In the genomic region with DNA sequence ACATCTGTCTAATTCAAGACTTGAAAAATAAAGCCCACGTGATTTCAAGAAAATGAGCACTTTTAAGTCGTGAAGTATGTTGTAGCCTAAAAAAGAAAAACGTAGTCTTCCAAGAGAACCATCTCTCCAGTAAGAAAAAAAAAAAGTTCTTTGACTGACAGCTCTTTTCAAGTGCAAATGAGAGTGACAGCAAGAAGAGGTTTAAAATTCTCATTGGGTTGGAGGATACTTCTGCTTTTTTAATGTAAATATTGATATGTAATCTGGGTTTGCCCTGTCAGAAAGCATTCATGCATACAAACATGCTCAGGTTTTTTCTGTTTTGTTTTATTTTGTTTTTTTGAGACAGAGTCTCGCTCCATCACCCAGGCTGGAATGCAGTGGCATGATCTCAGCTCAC, we compare ENCODE assay signal across 25 cellular contexts. TPM values are rescaled to one million over a fixed set of nuclear protein-coding genes. Genes with fewer than 3 reads are reported as not detected.
A peak's percentile ranks its signal among the peaks of the same experiment; 100 is the strongest.
DNase-seq lines count a peak whose midpoint lies in the region; ATAC-seq and TF ChIP-seq lines count a peak whose summit lies in the region.
"Had no signal": no experiment of that assay in that cellular context is flagged by ENCODE, and none has a peak within 500 bp of the region (broad histone marks: within the 10 kb centered on the region; RNA-seq: fewer than 3 reads in every experiment).

No MANE protein-coding gene starts in this region.

- DNase-seq in activated naive CD8-positive, alpha-beta T cell treated with anti-CD3 and anti-CD28 coated beads, Interleukin-2, amount 50 U/mL, for 24 hours = no peak
- DNase-seq in activated naive CD8-positive, alpha-beta T cell treated with anti-CD3 and anti-CD28 coated beads for 36 hours = no peak
- DNase-seq in OCI-LY7 (ENCODE audit: low spot score) (peak; percentile 79), Caco-2 (no peak), AG08395 (ENCODE audit: low spot score) (no peak)
- peak; percentile 9 for DNase-seq in stimulated activated naive B cell treated with anti-CD40 and anti-IgM and Interleukin-4, amounts not matched to agents 10 μg/mL and 1 μg/mL and 100 μg/mL, for 72 hours
- no peak for DNase-seq in activated naive CD4-positive, alpha-beta T cell treated with anti-CD3 and anti-CD28 coated beads, Interleukin-2, amount 10 ng/mL, durations not matched to agents 7 days and 5 days
- DNase-seq: activated CD4-positive, alpha-beta T cell treated with anti-CD3 and anti-CD28 coated beads, Interleukin-2, amount 10 ng/mL, durations not matched to agents 24 days and 14 days; activated CD8-positive, alpha-beta memory T cell treated with anti-CD3 and anti-CD28 coated beads, Interleukin-2, amount 10 ng/mL, durations not matched to agents 7 days and 5 days; C1 segment of cervical spinal cord; heart left ventricle; left colon; mesenchymal stem cell; NCI-H187; NCI-H226; NCI-H748 treated with DMSO at 0.1 percent for 48 hours; stimulated activated CD4-positive, alpha-beta T cell treated with anti-CD3 and anti-CD28 coated beads, Interleukin-4, amount 100 ng/mL, for 24 hours; T-helper 1 cell; transverse colon had no signal

- peak overlapping the region; percentile 15 for H3K4me3 ChIP-seq in OCI-LY7 (ENCODE audit: low read depth, low read length, poor library complexity, severe bottlenecking)
- no peak overlapping the region for H3K4me3 ChIP-seq in Caco-2 (ENCODE audit: low read depth, low read length)
- H3K4me3 ChIP-seq: HAP-1, heart left ventricle, right atrium auricular region, transverse colon had no signal

- H3K36me3 ChIP-seq in OCI-LY7 (ENCODE audit: insufficient read depth, low read length) (no peaks in the 10 kb centered on the region), Caco-2 (ENCODE audit: control insufficient read depth, insufficient read depth, low read length) (no peaks in the 10 kb centered on the region)
- H3K36me3 ChIP-seq: HAP-1, heart left ventricle, right atrium auricular region, transverse colon had no signal

- no peak overlapping the region for H3K4me3 Mint-ChIP-seq in activated naive CD8-positive, alpha-beta T cell treated with anti-CD3 and anti-CD28 coated beads, Interleukin-2, amount 50 U/mL, for 24 hours
- no peak overlapping the region for H3K4me3 Mint-ChIP-seq in activated naive CD8-positive, alpha-beta T cell treated with anti-CD3 and anti-CD28 coated beads for 36 hours
- H3K4me3 Mint-ChIP-seq in stimulated activated naive B cell treated with anti-CD40 and anti-IgM and Interleukin-4, amounts not matched to agents 10 μg/mL and 1 μg/mL and 100 μg/mL, for 72 hours = peak overlapping the region; percentile 62 to 68
- no peak overlapping the region for H3K4me3 Mint-ChIP-seq in activated naive CD4-positive, alpha-beta T cell treated with anti-CD3 and anti-CD28 coated beads, Interleukin-2, amount 10 ng/mL, durations not matched to agents 7 days and 5 days
- no peak overlapping the region for H3K4me3 Mint-ChIP-seq in Caco-2 (ENCODE audit: unreplicated experiment)
- H3K4me3 Mint-ChIP-seq: activated CD4-positive, alpha-beta T cell treated with anti-CD3 and anti-CD28 coated beads, Interleukin-2, amount 10 ng/mL, durations not matched to agents 24 days and 14 days; activated CD8-positive, alpha-beta memory T cell treated with anti-CD3 and anti-CD28 coated beads, Interleukin-2, amount 10 ng/mL, durations not matched to agents 7 days and 5 days; activated naive CD4-positive, alpha-beta T cell treated with anti-CD3 and anti-CD28 coated beads, Interleukin-2, amount 50 U/mL, for 24 hours; central memory CD8-positive, alpha-beta T cell had no signal

- POLR2A ChIA-PET in OCI-LY7 (lab: Charles Lee) = interaction anchor here (0.8 to 1.9 kb wide), 3 partner anchors 60 to 130 kb away, joined by 3 to 6 read pairs (median 3); no protein-coding TSS in a partner anchor
- POLR2A ChIA-PET in Caco-2 (lab: Charles Lee) = no interaction called here

- H3K4me1 ChIP-seq in OCI-LY7 (ENCODE audit: insufficient read depth, low read length, poor library complexity, severe bottlenecking) = peaks cover 48% of the 10 kb centered on the region
- no peaks in the 10 kb centered on the region for H3K4me1 ChIP-seq in Caco-2
- H3K4me1 ChIP-seq: right atrium auricular region had no signal

- no peaks in the 10 kb centered on the region for H4K20me1 ChIP-seq in OCI-LY7 (ENCODE audit: insufficient read depth, low read length)

- TF ChIP-seq CTCF in OCI-LY7 (conservative IDR thresholded peaks at IDR 0.05; ENCODE audit: low read length) = no peak
- no peak for TF ChIP-seq CTCF in Caco-2 (IDR thresholded peaks at IDR 0.05; ENCODE audit: insufficient read depth in 1 of 2, low read depth in 1 of 2, low read length in 1 of 2, severe bottlenecking in 1 of 2, unreplicated experiment in 1 of 2)

- no peak for ATAC-seq in activated naive CD8-positive, alpha-beta T cell treated with anti-CD3 and anti-CD28 coated beads, Interleukin-2, amount 50 U/mL, for 24 hours
- peak; percentile 54 for ATAC-seq in GM21737 (IDR thresholded peaks at IDR 0.05; ENCODE audit: unreplicated experiment)
- ATAC-seq in stimulated activated naive B cell treated with anti-CD40 and anti-IgM and Interleukin-4, amounts not matched to agents 10 μg/mL and 1 μg/mL and 100 μg/mL, for 72 hours (replicated peaks) = peak; percentile 83 to 88
- ATAC-seq: activated CD8-positive, alpha-beta memory T cell treated with anti-CD3 and anti-CD28 coated beads, Interleukin-2, amount 10 ng/mL, durations not matched to agents 7 days and 5 days; heart left ventricle; left colon had no signal

- CTCF ChIA-PET in OCI-LY7 (lab: Charles Lee; ENCODE audit: unreplicated experiment) = no interaction called here
- CTCF ChIA-PET in activated naive CD4-positive, alpha-beta T cell treated with anti-CD3 and anti-CD28 coated beads, Interleukin-2, amount 10 ng/mL, durations not matched to agents 7 days and 5 days (lab: Charles Lee) = interaction anchor here (0.7 to 2.6 kb wide), 4 partner anchors 58 to 146 kb away, joined by 3 to 12 read pairs (median 4); no protein-coding TSS in a partner anchor
- CTCF ChIA-PET in Caco-2 (lab: Charles Lee) = no interaction called here

- H3K27ac Mint-ChIP-seq in activated naive CD8-positive, alpha-beta T cell treated with anti-CD3 and anti-CD28 coated beads, Interleukin-2, amount 50 U/mL, for 24 hours = peak overlapping the region; percentile 46
- H3K27ac Mint-ChIP-seq in activated naive CD8-positive, alpha-beta T cell treated with anti-CD3 and anti-CD28 coated beads for 36 hours = no peak overlapping the region
- H3K27ac Mint-ChIP-seq in stimulated activated naive B cell treated with anti-CD40 and anti-IgM and Interleukin-4, amounts not matched to agents 10 μg/mL and 1 μg/mL and 100 μg/mL, for 72 hours = peak overlapping the region; percentile 94
- no peak overlapping the region for H3K27ac Mint-ChIP-seq in activated naive CD4-positive, alpha-beta T cell treated with anti-CD3 and anti-CD28 coated beads, Interleukin-2, amount 10 ng/mL, durations not matched to agents 7 days and 5 days
- no peak overlapping the region for H3K27ac Mint-ChIP-seq in Caco-2 (ENCODE audit: unreplicated experiment)
- H3K27ac Mint-ChIP-seq: activated CD4-positive, alpha-beta T cell treated with anti-CD3 and anti-CD28 coated beads, Interleukin-2, amount 10 ng/mL, durations not matched to agents 24 days and 14 days; activated CD8-positive, alpha-beta memory T cell treated with anti-CD3 and anti-CD28 coated beads, Interleukin-2, amount 10 ng/mL, durations not matched to agents 7 days and 5 days; activated naive CD4-positive, alpha-beta T cell treated with anti-CD3 and anti-CD28 coated beads, Interleukin-2, amount 50 U/mL, for 24 hours had no signal

- no peaks in the 10 kb centered on the region for H3K27me3 ChIP-seq in Caco-2 (replicated peaks; ENCODE audit: control insufficient read depth, insufficient read depth, low read length)
- H3K27me3 ChIP-seq: right atrium auricular region had no signal

- peaks cover 13% of the 10 kb centered on the region for H3K4me1 Mint-ChIP-seq in activated naive CD8-positive, alpha-beta T cell treated with anti-CD3 and anti-CD28 coated beads, Interleukin-2, amount 50 U/mL, for 24 hours
- peaks cover 12% of the 10 kb centered on the region for H3K4me1 Mint-ChIP-seq in activated naive CD8-positive, alpha-beta T cell treated with anti-CD3 and anti-CD28 coated beads for 36 hours
- peaks cover 23 to 41% of the 10 kb centered on the region in 2 donors for H3K4me1 Mint-ChIP-seq in stimulated activated naive B cell treated with anti-CD40 and anti-IgM and Interleukin-4, amounts not matched to agents 10 μg/mL and 1 μg/mL and 100 μg/mL, for 72 hours
- H3K4me1 Mint-ChIP-seq in activated naive CD4-positive, alpha-beta T cell treated with anti-CD3 and anti-CD28 coated beads, Interleukin-2, amount 10 ng/mL, durations not matched to agents 7 days and 5 days = peaks cover 5% of the 10 kb centered on the region
- H3K4me1 Mint-ChIP-seq in Caco-2 (ENCODE audit: low read depth, unreplicated experiment) = no peaks in the 10 kb centered on the region
- H3K4me1 Mint-ChIP-seq: activated CD4-positive, alpha-beta T cell treated with anti-CD3 and anti-CD28 coated beads, Interleukin-2, amount 10 ng/mL, durations not matched to agents 24 days and 14 days; central memory CD8-positive, alpha-beta T cell had no signal

- H3K27me3 Mint-ChIP-seq in activated naive CD8-positive, alpha-beta T cell treated with anti-CD3 and anti-CD28 coated beads, Interleukin-2, amount 50 U/mL, for 24 hours = no peaks in the 10 kb centered on the region
- H3K27me3 Mint-ChIP-seq in activated naive CD8-positive, alpha-beta T cell treated with anti-CD3 and anti-CD28 coated beads for 36 hours = no peaks in the 10 kb centered on the region
- no peaks in the 10 kb centered on the region for H3K27me3 Mint-ChIP-seq in stimulated activated naive B cell treated with anti-CD40 and anti-IgM and Interleukin-4, amounts not matched to agents 10 μg/mL and 1 μg/mL and 100 μg/mL, for 72 hours
- H3K27me3 Mint-ChIP-seq in activated naive CD4-positive, alpha-beta T cell treated with anti-CD3 and anti-CD28 coated beads, Interleukin-2, amount 10 ng/mL, durations not matched to agents 7 days and 5 days = peaks cover 11% of the 10 kb centered on the region
- no peaks in the 10 kb centered on the region for H3K27me3 Mint-ChIP-seq in Caco-2 (ENCODE audit: insufficient read depth, unreplicated experiment)
- H3K27me3 Mint-ChIP-seq: activated CD8-positive, alpha-beta memory T cell treated with anti-CD3 and anti-CD28 coated beads, Interleukin-2, amount 10 ng/mL, durations not matched to agents 7 days and 5 days had no signal

- peak overlapping the region; percentile 60 for H3K4me2 ChIP-seq in OCI-LY7 (ENCODE audit: low read length)
- H3K4me2 ChIP-seq: KMS-11 had no signal

- no peaks in the 10 kb centered on the region for H3K79me2 ChIP-seq in OCI-LY7 (ENCODE audit: insufficient read depth, low read depth, low read length)

- BruUV-seq in OCI-LY7 (replicated peaks; lab: Mats Ljungman, UMichigan) = no TSS peak
- no TSS peak for BruUV-seq in Caco-2 (replicated peaks; lab: Mats Ljungman, UMichigan)

- peak overlapping the region; percentile 77 for H2AFZ ChIP-seq in OCI-LY7 (ENCODE audit: low read length)

- intact Hi-C loops in OCI-LY7 (cut with micrococcal nuclease; ENCODE audit: unreplicated experiment) (loop anchor here (1.0 to 2.0 kb wide), 2 partner anchors 33 to 63 kb away; a partner anchor contains a TSS), Caco-2 (cut with micrococcal nuclease; ENCODE audit: unreplicated experiment) (loop anchor here (5.0 kb wide), 1 partner anchor 160 kb away; no protein-coding TSS in a partner anchor)

- H3K36me3 Mint-ChIP-seq in activated naive CD8-positive, alpha-beta T cell treated with anti-CD3 and anti-CD28 coated beads, Interleukin-2, amount 50 U/mL, for 24 hours (ENCODE audit: low read depth) = no peaks in the 10 kb centered on the region
- H3K36me3 Mint-ChIP-seq in activated naive CD8-positive, alpha-beta T cell treated with anti-CD3 and anti-CD28 coated beads for 36 hours = no peaks in the 10 kb centered on the region
- no peaks in the 10 kb centered on the region for H3K36me3 Mint-ChIP-seq in stimulated activated naive B cell treated with anti-CD40 and anti-IgM and Interleukin-4, amounts not matched to agents 10 μg/mL and 1 μg/mL and 100 μg/mL, for 72 hours
- H3K36me3 Mint-ChIP-seq in activated naive CD4-positive, alpha-beta T cell treated with anti-CD3 and anti-CD28 coated beads, Interleukin-2, amount 10 ng/mL, durations not matched to agents 7 days and 5 days = no peaks in the 10 kb centered on the region
- H3K36me3 Mint-ChIP-seq in Caco-2 (ENCODE audit: insufficient read depth, unreplicated experiment) = no peaks in the 10 kb centered on the region
- H3K36me3 Mint-ChIP-seq: activated CD8-positive, alpha-beta memory T cell treated with anti-CD3 and anti-CD28 coated beads, Interleukin-2, amount 10 ng/mL, durations not matched to agents 7 days and 5 days; activated naive CD4-positive, alpha-beta T cell treated with anti-CD3 and anti-CD28 coated beads, Interleukin-2, amount 50 U/mL, for 24 hours had no signal

- H3K9me3 Mint-ChIP-seq in activated naive CD8-positive, alpha-beta T cell treated with anti-CD3 and anti-CD28 coated beads, Interleukin-2, amount 50 U/mL, for 24 hours = no peaks in the 10 kb centered on the region
- no peaks in the 10 kb centered on the region for H3K9me3 Mint-ChIP-seq in activated naive CD8-positive, alpha-beta T cell treated with anti-CD3 and anti-CD28 coated beads for 36 hours
- peaks cover 0 to 2% of the 10 kb centered on the region in 2 donors for H3K9me3 Mint-ChIP-seq in stimulated activated naive B cell treated with anti-CD40 and anti-IgM and Interleukin-4, amounts not matched to agents 10 μg/mL and 1 μg/mL and 100 μg/mL, for 72 hours
- no peaks in the 10 kb centered on the region for H3K9me3 Mint-ChIP-seq in activated naive CD4-positive, alpha-beta T cell treated with anti-CD3 and anti-CD28 coated beads, Interleukin-2, amount 10 ng/mL, durations not matched to agents 7 days and 5 days
- H3K9me3 Mint-ChIP-seq in Caco-2 (ENCODE audit: unreplicated experiment) = no peaks in the 10 kb centered on the region
- H3K9me3 Mint-ChIP-seq: activated CD4-positive, alpha-beta T cell treated with anti-CD3 and anti-CD28 coated beads, Interleukin-2, amount 10 ng/mL, durations not matched to agents 24 days and 14 days; activated naive CD4-positive, alpha-beta T cell treated with anti-CD3 and anti-CD28 coated beads, Interleukin-2, amount 50 U/mL, for 24 hours; central memory CD8-positive, alpha-beta T cell had no signal

- H3K27ac ChIP-seq in OCI-LY7 (ENCODE audit: low read depth, low read length, poor library complexity, severe bottlenecking) = peak overlapping the region; percentile 46
- H3K27ac ChIP-seq: heart left ventricle, KMS-11, right atrium auricular region, transverse colon had no signal

- H3K9me2 ChIP-seq in OCI-LY7 (ENCODE audit: insufficient read depth, low read length) = no peaks in the 10 kb centered on the region

- H3K9me3 ChIP-seq in OCI-LY7 (ENCODE audit: low read length) (no peaks in the 10 kb centered on the region), Caco-2 (no peaks in the 10 kb centered on the region)
- H3K9me3 ChIP-seq: HAP-1, heart left ventricle, right atrium auricular region, transverse colon had no signal

RNA-seq across cellular contexts. Expression of a gene that starts 32.3 kb away (rescaled TPM):
- 10 to 100 TPM; 47.3 to 57.5 TPM for total RNA-seq in activated naive CD8-positive, alpha-beta T cell treated with anti-CD3 and anti-CD28 coated beads for 36 hours
- total RNA-seq in OCI-LY7 (2014; rRNA removed; shearing (Covaris generic)) = 38.7 and 47.6 TPM in 2 replicates
- total RNA-seq in OCI-LY7 (2022) = 98.2 and 109 TPM in 2 replicates
- 29.8 and 32.7 TPM in 2 replicates for total RNA-seq in Caco-2 (2022)

Comparison
In these comparisons a context has a peak if more than half of its experiments do, and no peak if none do; other contexts are left out.
1. H3K27ac Mint-ChIP-seq: peak in activated naive CD8-positive, alpha-beta T cell treated with anti-CD3 and anti-CD28 coated beads, Interleukin-2, amount 50 U/mL, for 24 hours (single experiment) and stimulated activated naive B cell treated with anti-CD40 and anti-IgM and Interleukin-4, amounts not matched to agents 10 μg/mL and 1 μg/mL and 100 μg/mL, for 72 hours (single experiment); none in activated naive CD8-positive, alpha-beta T cell treated with anti-CD3 and anti-CD28 coated beads for 36 hours (single experiment), activated naive CD4-positive, alpha-beta T cell treated with anti-CD3 and anti-CD28 coated beads, Interleukin-2, amount 10 ng/mL, durations not matched to agents 7 days and 5 days (single experiment) and Caco-2 (single experiment).
2. DNase-seq: peak in OCI-LY7 (single experiment) and stimulated activated naive B cell treated with anti-CD40 and anti-IgM and Interleukin-4, amounts not matched to agents 10 μg/mL and 1 μg/mL and 100 μg/mL, for 72 hours (single experiment); none in activated naive CD8-positive, alpha-beta T cell treated with anti-CD3 and anti-CD28 coated beads, Interleukin-2, amount 50 U/mL, for 24 hours (single experiment), activated naive CD8-positive, alpha-beta T cell treated with anti-CD3 and anti-CD28 coated beads for 36 hours (single experiment), activated naive CD4-positive, alpha-beta T cell treated with anti-CD3 and anti-CD28 coated beads, Interleukin-2, amount 10 ng/mL, durations not matched to agents 7 days and 5 days (single experiment), Caco-2 (0 of 2) and AG08395 (single experiment).
3. H3K4me3 Mint-ChIP-seq: peak in stimulated activated naive B cell treated with anti-CD40 and anti-IgM and Interleukin-4, amounts not matched to agents 10 μg/mL and 1 μg/mL and 100 μg/mL, for 72 hours (2 of 2); none in activated naive CD8-positive, alpha-beta T cell treated with anti-CD3 and anti-CD28 coated beads, Interleukin-2, amount 50 U/mL, for 24 hours (single experiment), activated naive CD8-positive, alpha-beta T cell treated with anti-CD3 and anti-CD28 coated beads for 36 hours (single experiment), activated naive CD4-positive, alpha-beta T cell treated with anti-CD3 and anti-CD28 coated beads, Interleukin-2, amount 10 ng/mL, durations not matched to agents 7 days and 5 days (single experiment) and Caco-2 (single experiment).